ENCODE assay signal across 13 cellular contexts in genomic region chr2:31987454-31987853, GRCh38. TPM values are rescaled to one million over a fixed set of nuclear protein-coding genes. Genes with fewer than 3 reads are reported as not detected.
A peak's percentile ranks its signal among the peaks of the same experiment; 100 is the strongest.
DNase-seq lines count a peak whose midpoint lies in the region; TF ChIP-seq lines count a peak whose summit lies in the region.
"Had no signal": no experiment of that assay in that cellular context is flagged by ENCODE, and none has a peak within 500 bp of the region (broad histone marks: within the 10 kb centered on the region; RNA-seq: fewer than 3 reads in every experiment).

No MANE protein-coding gene starts in this region.

- intact Hi-C loops in MCF 10A (cut with micrococcal nuclease) (no loop called here), breast epithelium (cut with DNase I; ENCODE audit: low total_unique reads) (no loop called here)

- no peak for TF ChIP-seq POLR2A in breast epithelium (IDR thresholded peaks at IDR 0.05)

- no peak overlapping the region for H3K27ac ChIP-seq in breast epithelium
- no peak overlapping the region for H3K27ac ChIP-seq in RWPE1
- H3K27ac ChIP-seq: VCaP had no signal

- peaks cover 13% of the 10 kb centered on the region for H3K36me3 Mint-ChIP-seq in MCF 10A (ENCODE audit: insufficient read depth, unreplicated experiment)
- H3K36me3 Mint-ChIP-seq in stimulated activated naive CD8-positive, alpha-beta T cell treated with anti-CD3 and anti-CD28 coated beads, Interleukin-15, Interleukin-2, amounts not matched to agents 100 ng/mL and 50 ng/mL, for 24 hours (ENCODE audit: low read depth) = peaks cover 22% of the 10 kb centered on the region

- DNase-seq in MCF 10A (ENCODE audit: unreplicated experiment) (peak; percentile 67), breast epithelium (ENCODE audit: low spot score in 2 of 2) (no peak), RWPE1 (ENCODE audit: low spot score) (peak; percentile 55), fibroblast of mammary gland (ENCODE audit: low read depth) (peak; percentile 70), amniotic stem cell (lab: John Stamatoyannopoulos, UW) (no peak), NCI-H1436 treated with DMSO at 0.1 percent for 48 hours (lab: John Stamatoyannopoulos, UW) (no peak), NCI-H748 treated with DMSO at 0.1 percent for 48 hours (lab: John Stamatoyannopoulos, UW) (no peak)
- DNase-seq: amygdala; CD4-positive, alpha-beta memory T cell; hypothalamus; NCI-H1930 had no signal

- POLR2A ChIA-PET in MCF 10A (lab: Yijun Ruan, JAX) (interaction anchor here (1.0 to 2.2 kb wide), 6 partner anchors 9 to 178 kb away, joined by 3 to 11 read pairs (median 6); partner anchors contain the start of genes MEMO1 and SLC30A6), RWPE1 (lab: Yijun Ruan, JAX; ENCODE audit: low non-redundant PET) (no interaction called here)

- H3K36me3 ChIP-seq in breast epithelium = no peaks in the 10 kb centered on the region

- TF ChIP-seq CTCF in MCF 10A (IDR thresholded peaks at IDR 0.05; ENCODE audit: unreplicated experiment) (no peak), breast epithelium (IDR thresholded peaks at IDR 0.05) (no peak), RWPE1 (conservative IDR thresholded peaks at IDR 0.05; ENCODE audit: low read depth) (no peak), fibroblast of mammary gland (conservative IDR thresholded peaks at IDR 0.05; ENCODE audit: control insufficient read depth, insufficient read depth, low read depth, low read length) (no peak)

- H3K27me3 ChIP-seq in breast epithelium = no peaks in the 10 kb centered on the region

- no peaks in the 10 kb centered on the region for H3K4me1 ChIP-seq in breast epithelium

- H3K4me1 Mint-ChIP-seq in MCF 10A (ENCODE audit: insufficient read depth, unreplicated experiment) = peaks cover 17% of the 10 kb centered on the region
- peaks cover 35% of the 10 kb centered on the region for H3K4me1 Mint-ChIP-seq in stimulated activated naive CD8-positive, alpha-beta T cell treated with anti-CD3 and anti-CD28 coated beads, Interleukin-15, Interleukin-2, amounts not matched to agents 100 ng/mL and 50 ng/mL, for 24 hours (ENCODE audit: low read depth)

- CTCF ChIA-PET in MCF 10A (lab: Yijun Ruan, JAX) (interaction anchor here (1.2 to 1.4 kb wide), 2 partner anchors 21 to 93 kb away, joined by 3 to 6 read pairs; no protein-coding TSS in a partner anchor), RWPE1 (lab: Yijun Ruan, JAX) (interaction anchor here (0.7 kb wide), 1 partner anchor 370 kb away, joined by 3 read pairs; no protein-coding TSS in a partner anchor)

- no peak overlapping the region for H3K4me3 Mint-ChIP-seq in MCF 10A (ENCODE audit: unreplicated experiment)
- H3K4me3 Mint-ChIP-seq in stimulated activated naive CD8-positive, alpha-beta T cell treated with anti-CD3 and anti-CD28 coated beads, Interleukin-15, Interleukin-2, amounts not matched to agents 100 ng/mL and 50 ng/mL, for 24 hours = no peak overlapping the region
- H3K4me3 Mint-ChIP-seq: CD4-positive, alpha-beta memory T cell had no signal

- no peaks in the 10 kb centered on the region for H3K27me3 Mint-ChIP-seq in MCF 10A (ENCODE audit: insufficient read depth, unreplicated experiment)
- no peaks in the 10 kb centered on the region for H3K27me3 Mint-ChIP-seq in stimulated activated naive CD8-positive, alpha-beta T cell treated with anti-CD3 and anti-CD28 coated beads, Interleukin-15, Interleukin-2, amounts not matched to agents 100 ng/mL and 50 ng/mL, for 24 hours
- H3K27me3 Mint-ChIP-seq: CD4-positive, alpha-beta memory T cell had no signal

- no TSS peak for BruUV-seq in MCF 10A (replicated peaks; lab: Mats Ljungman, UMichigan)

- H3K9me3 Mint-ChIP-seq in MCF 10A (ENCODE audit: unreplicated experiment) = no peaks in the 10 kb centered on the region
- no peaks in the 10 kb centered on the region for H3K9me3 Mint-ChIP-seq in stimulated activated naive CD8-positive, alpha-beta T cell treated with anti-CD3 and anti-CD28 coated beads, Interleukin-15, Interleukin-2, amounts not matched to agents 100 ng/mL and 50 ng/mL, for 24 hours

- no peak overlapping the region for H3K27ac Mint-ChIP-seq in MCF 10A (ENCODE audit: low read depth, unreplicated experiment)
- peak overlapping the region; percentile 43 for H3K27ac Mint-ChIP-seq in stimulated activated naive CD8-positive, alpha-beta T cell treated with anti-CD3 and anti-CD28 coated beads, Interleukin-15, Interleukin-2, amounts not matched to agents 100 ng/mL and 50 ng/mL, for 24 hours

- no peak overlapping the region for H3K4me3 ChIP-seq in breast epithelium
- H3K4me3 ChIP-seq in fibroblast of mammary gland (ENCODE audit: control insufficient read depth, low read depth, low read length) = no peak overlapping the region

- no peaks in the 10 kb centered on the region for H3K9me3 ChIP-seq in breast epithelium

RNA-seq across cellular contexts. Expression of gene MEMO1, which starts 23.4 kb away (rescaled TPM):
- total RNA-seq in MCF 10A (2022) (43.0 and 54.6 TPM in 2 replicates), breast epithelium (10 to 100 TPM; 26.1 to 28.8 (median 26.1) TPM)

RNA-seq across cellular contexts. Expression of gene DPY30, which starts 52.2 kb away (rescaled TPM):
- total RNA-seq in MCF 10A (2022) = 52.1 and 54.7 TPM in 2 replicates
- 10 to 100 TPM; 44.8 to 64.2 (median 63.9) TPM for total RNA-seq in breast epithelium

Comparison
In these comparisons a context has a peak if more than half of its experiments do, and no peak if none do; other contexts are left out.
1. DNase-seq: peak in MCF 10A (single experiment), RWPE1 (single experiment) and fibroblast of mammary gland (single experiment); none in breast epithelium (0 of 2), amniotic stem cell (single experiment), NCI-H1436 treated with DMSO at 0.1 percent for 48 hours (single experiment) and NCI-H748 treated with DMSO at 0.1 percent for 48 hours (single experiment).